In genomic region chr2:112623913-112624777, GRCh38 we compare ENCODE assay signal across 8 cellular contexts. TPM values are rescaled to one million over a fixed set of nuclear protein-coding genes. Genes with fewer than 3 reads are reported as not detected.
DNase-seq lines count a peak whose midpoint lies in the region; ATAC-seq and TF ChIP-seq lines count a peak whose summit lies in the region.

No MANE protein-coding gene starts in this region.

- peak; percentile 70 for ATAC-seq in GM21526 (IDR thresholded peaks at IDR 0.05; ENCODE audit: low FRiP score, unreplicated experiment)
- ATAC-seq in HG02763 (IDR thresholded peaks at IDR 0.05; ENCODE audit: unreplicated experiment): no peak

- no peaks in the 10 kb centered on the region for H3K27me3 ChIP-seq in esophagus muscularis mucosa

- in situ Hi-C loops in ACHN (cut with HindIII; ENCODE audit: low pct_ligation_motif_present, low pct_unique_long_range_greater_than_20kb, low sequenced_read_pairs): no loop called here

- no peak for TF ChIP-seq EP300 in esophagus muscularis mucosa (IDR thresholded peaks at IDR 0.05)

- no peaks in the 10 kb centered on the region for H3K9me3 ChIP-seq in esophagus muscularis mucosa

- H3K27ac ChIP-seq in esophagus muscularis mucosa (replicated peaks in 1 of 4): no peak overlapping the region

- H3K36me3 ChIP-seq in esophagus muscularis mucosa: no peaks in the 10 kb centered on the region

- peaks cover 11 to 25% (median 20%) of the 10 kb centered on the region in 4 donors for H3K4me1 ChIP-seq in esophagus muscularis mucosa

- 93% methylated on average over 8 of the region's 11 CpGs for WGBS in esophagus muscularis mucosa

- DNase-seq in ACHN (peak; percentile 33), activated gamma-delta T cell (lab: John Stamatoyannopoulos, UW) (peak; percentile 9), hepatic stellate cell (ENCODE audit: low spot score) (peak; percentile 55), esophagus muscularis mucosa (ENCODE audit: extremely low spot score) (no peak)
- peak; percentile 73 for DNase-seq in stimulated activated CD8-positive, alpha-beta memory T cell treated with anti-CD3 and anti-CD28 coated beads, Interleukin-7, amount 100 ng/mL, for 4 hours (ENCODE audit: low read depth in 2 of 2)

- no peak overlapping the region for H3K4me3 ChIP-seq in esophagus muscularis mucosa

- TF ChIP-seq POLR2A in esophagus muscularis mucosa (IDR thresholded peaks at IDR 0.05; ENCODE audit: low read depth): no peak

- intact Hi-C loops in esophagus muscularis mucosa (cut with DNase I): no loop called here

- TF ChIP-seq CTCF in esophagus muscularis mucosa (IDR thresholded peaks at IDR 0.05): no peak

TF ChIP-seq in PFSK-1, 5 proteins besides CTCF, POLR2A, EP300 and RAD21:
- TF ChIP-seq SIN3A (IDR thresholded peaks at IDR 0.05; ENCODE audit: borderline replicate concordance, insufficient read depth, low read length) (no peak), FOXP2 (optimal IDR thresholded peaks at IDR 0.05; ENCODE audit: borderline replicate concordance, extremely low read depth, extremely low read length, insufficient read depth) (peak; percentile 61), TAF1 (IDR thresholded peaks at IDR 0.05; ENCODE audit: borderline replicate concordance, insufficient read depth, low read length) (no peak)

RNA-seq across cellular contexts. Expression of gene SLC20A1, which starts 21.6 kb away (rescaled TPM):
- polyA plus RNA-seq in PFSK-1 (2012; ENCODE audit: insufficient read length, low read depth): 91.4 TPM
- total RNA-seq in esophagus muscularis mucosa: 10 to 100 TPM; 12.0 to 34.1 (median 14.9) TPM

RNA-seq across cellular contexts. Expression of gene CHCHD5, which starts 39.7 kb away (rescaled TPM):
- polyA plus RNA-seq in PFSK-1 (2012; ENCODE audit: insufficient read length, low read depth): 57.0 TPM
- total RNA-seq in esophagus muscularis mucosa: 10 to 100 TPM; 12.0 to 21.9 (median 16.1) TPM
